15 cellular contexts compared by ENCODE assay signal in the genomic region with DNA sequence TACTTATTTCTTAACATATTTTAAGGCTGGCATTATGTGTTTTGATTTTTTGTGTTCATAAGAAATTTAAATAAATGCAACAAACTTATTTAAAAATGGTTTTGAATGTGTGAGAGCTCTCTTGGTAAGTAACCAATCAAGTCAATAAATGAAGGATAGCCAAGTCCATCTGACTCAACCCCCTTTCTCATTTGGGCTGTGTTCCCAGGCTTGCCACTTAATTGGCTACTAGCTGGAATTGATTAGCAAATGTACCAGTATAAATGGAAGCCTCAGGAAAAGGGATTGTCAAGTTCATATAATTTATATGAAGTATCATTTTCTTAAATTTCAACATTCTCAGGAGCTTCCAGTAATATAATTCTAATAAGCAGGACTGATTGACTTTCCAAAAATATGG.
A peak's percentile ranks its signal among the peaks of the same experiment; 100 is the strongest.
DNase-seq lines count a peak whose midpoint lies in the region; TF ChIP-seq lines count a peak whose summit lies in the region.
"Had no signal": no experiment of that assay in that cellular context is flagged by ENCODE, and none has a peak within 500 bp of the region (broad histone marks: within the 10 kb centered on the region; RNA-seq: fewer than 3 reads in every experiment).

No MANE protein-coding gene starts in this region.

- H3K9ac ChIP-seq in endodermal cell (ENCODE audit: extremely low read depth, low read length, poor library complexity, severe bottlenecking) = no peak overlapping the region

- in situ Hi-C loops in G401 (cut with HindIII; ENCODE audit: low sequenced_read_pairs) = no loop called here

- CTCF ChIA-PET in RWPE1 (lab: Yijun Ruan, JAX) = interaction anchor here (0.6 kb wide), 1 partner anchor 327 kb away, joined by 4 read pairs; no protein-coding TSS in a partner anchor

- H3K36me3 Mint-ChIP-seq in endodermal cell (ENCODE audit: low read depth) (no peaks in the 10 kb centered on the region), immature natural killer cell (no peaks in the 10 kb centered on the region)

- H3K27ac Mint-ChIP-seq in endodermal cell = no peak overlapping the region
- no peak overlapping the region for H3K27ac Mint-ChIP-seq in immature natural killer cell
- H3K27ac Mint-ChIP-seq: B cell; CD4-positive, alpha-beta T cell had no signal

- H3K4me1 Mint-ChIP-seq in endodermal cell = no peaks in the 10 kb centered on the region
- H3K4me1 Mint-ChIP-seq in immature natural killer cell = no peaks in the 10 kb centered on the region
- H3K4me1 Mint-ChIP-seq: B cell had no signal

- POLR2A ChIA-PET in RWPE1 (lab: Yijun Ruan, JAX; ENCODE audit: low non-redundant PET) = interaction anchor here (0.6 kb wide), 1 partner anchor 38 kb away, joined by 3 read pairs; no protein-coding TSS in a partner anchor

- H3K4me3 Mint-ChIP-seq in endodermal cell (no peak overlapping the region), immature natural killer cell (no peak overlapping the region)
- H3K4me3 Mint-ChIP-seq: B cell; CD4-positive, alpha-beta T cell had no signal

- H3K4me3 ChIP-seq in endodermal cell (ENCODE audit: low read length) = no peak overlapping the region

- no peaks in the 10 kb centered on the region for H3K4me1 ChIP-seq in endodermal cell (ENCODE audit: control insufficient read depth, insufficient read depth, low read length)

- peaks cover 7% of the 10 kb centered on the region for H3K9me3 ChIP-seq in endodermal cell (ENCODE audit: control insufficient read depth, low read length)

- H3K9me3 Mint-ChIP-seq in endodermal cell (peaks cover 6% of the 10 kb centered on the region), immature natural killer cell (no peaks in the 10 kb centered on the region)
- H3K9me3 Mint-ChIP-seq: CD4-positive, alpha-beta T cell had no signal

- TF ChIP-seq CTCF in endodermal cell (conservative IDR thresholded peaks at IDR 0.05) = no peak
- TF ChIP-seq CTCF in RWPE1 (conservative IDR thresholded peaks at IDR 0.05; ENCODE audit: low read depth) = no peak

- H3K27me3 Mint-ChIP-seq in endodermal cell (ENCODE audit: insufficient read depth) = no peaks in the 10 kb centered on the region
- peaks cover 0 to 5% (median 2%) of the 10 kb centered on the region in 3 donors for H3K27me3 Mint-ChIP-seq in immature natural killer cell (ENCODE audit: low read depth in 3 of 3)
- H3K27me3 Mint-ChIP-seq: B cell had no signal

- peak; percentile 11 for DNase-seq in G401 (ENCODE audit: low spot score)
- peak; percentile 44 for DNase-seq in NCI-H146 (lab: John Stamatoyannopoulos, UW)
- peak; percentile 77 for DNase-seq in NCI-H748 treated with DMSO at 0.1 percent for 48 hours (lab: John Stamatoyannopoulos, UW)
- peak; percentile 18 for DNase-seq in inferior parietal cortex (ENCODE audit: extremely low spot score)
- DNase-seq in endodermal cell = no peak
- DNase-seq in effector CD4-positive, alpha-beta T cell = no peak
- DNase-seq in RWPE1 (ENCODE audit: low spot score) = no peak
- DNase-seq in immature natural killer cell = no peak
- DNase-seq: CD4-positive, alpha-beta T cell; DMS79; NCI-H2029 treated with DMSO at 0.1 percent for 48 hours; NCI-H226; NCI-H82; SHP77 treated with DMSO at 0.1 percent for 48 hours had no signal

- no peaks in the 10 kb centered on the region for H3K36me3 ChIP-seq in endodermal cell (ENCODE audit: control insufficient read depth, insufficient read depth, low read length)

- no peaks in the 10 kb centered on the region for H3K27me3 ChIP-seq in endodermal cell (ENCODE audit: control insufficient read depth, insufficient read depth, low read length, poor library complexity, severe bottlenecking)

- no peak overlapping the region for H3K27ac ChIP-seq in endodermal cell (ENCODE audit: low read depth, low read length)
- H3K27ac ChIP-seq in RWPE1 = no peak overlapping the region

Comparison
In these comparisons a context has a peak if more than half of its experiments do, and no peak if none do; other contexts are left out.
1. DNase-seq: peak in G401 (single experiment), NCI-H146 (single experiment), NCI-H748 treated with DMSO at 0.1 percent for 48 hours (single experiment) and inferior parietal cortex (single experiment); none in endodermal cell (single experiment), effector CD4-positive, alpha-beta T cell (single experiment), RWPE1 (single experiment) and immature natural killer cell (0 of 3).